Comparison of ENCODE assay signal across 9 cellular contexts in the genomic region with DNA sequence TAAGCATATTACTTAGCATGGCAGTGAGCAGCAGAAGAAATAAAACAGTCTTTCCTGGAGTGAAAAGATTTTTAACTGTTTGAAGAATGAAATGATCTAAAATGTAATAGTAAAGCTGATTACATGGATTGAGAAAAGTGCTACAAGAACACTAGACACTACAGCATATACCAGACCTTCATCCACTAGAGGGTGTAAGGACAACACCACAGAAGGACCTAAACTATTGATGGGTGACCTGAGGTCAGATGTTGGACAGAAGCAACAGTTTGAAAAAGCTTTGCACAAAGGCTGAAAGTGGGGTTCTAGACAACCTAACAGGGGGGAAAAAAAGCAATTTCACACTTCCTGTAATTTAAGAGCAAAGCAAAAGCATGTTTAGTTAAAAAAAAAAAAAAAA.
DNase-seq lines count a peak whose midpoint lies in the region; TF ChIP-seq lines count a peak whose summit lies in the region.
"Had no signal": no experiment of that assay in that cellular context is flagged by ENCODE, and none has a peak within 500 bp of the region (broad histone marks: within the 10 kb centered on the region; RNA-seq: fewer than 3 reads in every experiment).

No MANE protein-coding gene starts in this region.

- intact Hi-C loops in ascending aorta (cut with DNase I): loop anchor here (1.0 to 2.0 kb wide), 3 partner anchors 98 to 193 kb away; a partner anchor contains a TSS
- intact Hi-C loops in tibial artery (cut with DNase I; ENCODE audit: low total_unique reads): loop anchor here (5.0 kb wide), 2 partner anchors 136 to 191 kb away; no protein-coding TSS in a partner anchor

- TF ChIP-seq CTCF in ascending aorta (IDR thresholded peaks at IDR 0.05) (peak; percentile 56 to 72 (median 71)), tibial artery (IDR thresholded peaks at IDR 0.05) (peak; percentile 60 to 75)

- no peaks in the 10 kb centered on the region for H3K36me3 ChIP-seq in ascending aorta
- H3K36me3 ChIP-seq in tibial artery: no peaks in the 10 kb centered on the region
- H3K36me3 ChIP-seq: BLaER1 treated with 17β-estradiol and CSF1 and Interleukin-3, amounts not matched to agents 10 nM and 100 nM had no signal

- H3K27ac ChIP-seq in ascending aorta (no peak overlapping the region), tibial artery (no peak overlapping the region)
- H3K27ac ChIP-seq: BLaER1 treated with 17β-estradiol and CSF1 and Interleukin-3, amounts not matched to agents 10 nM and 100 nM had no signal

- no peaks in the 10 kb centered on the region for H3K27me3 ChIP-seq in ascending aorta
- H3K27me3 ChIP-seq in tibial artery: no peaks in the 10 kb centered on the region
- H3K27me3 ChIP-seq: BLaER1 treated with 17β-estradiol and CSF1 and Interleukin-3, amounts not matched to agents 10 nM and 100 nM had no signal

- H3K4me3 ChIP-seq in ascending aorta: no peak overlapping the region
- no peak overlapping the region for H3K4me3 ChIP-seq in tibial artery
- H3K4me3 ChIP-seq: BLaER1 treated with 17β-estradiol and CSF1 and Interleukin-3, amounts not matched to agents 10 nM and 100 nM had no signal

- no peaks in the 10 kb centered on the region for H3K9me3 ChIP-seq in ascending aorta
- no peaks in the 10 kb centered on the region for H3K9me3 ChIP-seq in tibial artery
- H3K9me3 ChIP-seq: BLaER1 treated with 17β-estradiol and CSF1 and Interleukin-3, amounts not matched to agents 10 nM and 100 nM had no signal

- H3K4me1 ChIP-seq in ascending aorta: no peaks in the 10 kb centered on the region
- H3K4me1 ChIP-seq in tibial artery: peaks cover 0 to 8% (median 0%) of the 10 kb centered on the region in 4 donors
- H3K4me1 ChIP-seq: BLaER1 treated with 17β-estradiol and CSF1 and Interleukin-3, amounts not matched to agents 10 nM and 100 nM had no signal

- peak; percentile 6 for DNase-seq in NCI-H1436 (lab: John Stamatoyannopoulos, UW)
- no peak for DNase-seq in NCI-H1436 treated with DMSO at 0.1 percent for 48 hours (lab: John Stamatoyannopoulos, UW)
- DNase-seq in NCI-H146 (lab: John Stamatoyannopoulos, UW): peak; percentile 59
- DNase-seq in ascending aorta (ENCODE audit: low spot score in 2 of 2): no peak
- peak; percentile 46 for DNase-seq in iPS-NIHi11 (ENCODE audit: low spot score)
- no peak for DNase-seq in tibial artery
- DNase-seq in ureter (ENCODE audit: low spot score): no peak
- DNase-seq in GOT3 (lab: John Stamatoyannopoulos, UW): no peak

Comparison
In these comparisons a context has a peak if more than half of its experiments do, and no peak if none do; other contexts are left out.
1. DNase-seq: peak in NCI-H1436 (single experiment), NCI-H146 (single experiment) and iPS-NIHi11 (single experiment); none in NCI-H1436 treated with DMSO at 0.1 percent for 48 hours (single experiment), ascending aorta (0 of 2), tibial artery (0 of 2), ureter (single experiment) and GOT3 (single experiment).